In genomic region chr2:191170773-191171172, GRCh38 we compare ENCODE assay signal across 15 cellular contexts. TPM values are rescaled to one million over a fixed set of nuclear protein-coding genes. Genes with fewer than 3 reads are reported as not detected.
DNase-seq lines count a peak whose midpoint lies in the region; ATAC-seq and TF ChIP-seq lines count a peak whose summit lies in the region.
"Had no signal": no experiment of that assay in that cellular context is flagged by ENCODE, and none has a peak within 500 bp of the region (broad histone marks: within the 10 kb centered on the region; RNA-seq: fewer than 3 reads in every experiment).

No MANE protein-coding gene starts in this region.

- peaks cover 4% of the 10 kb centered on the region for H3K36me3 Mint-ChIP-seq in natural killer cell treated with Interleukin-12 subunit alpha and Interleukin-12 subunit beta and Interleukin-15 and Interleukin-18, amount 100 ng/mL, for 72 hours
- no peaks in the 10 kb centered on the region for H3K36me3 Mint-ChIP-seq in natural killer cell
- no peaks in the 10 kb centered on the region for H3K36me3 Mint-ChIP-seq in activated CD8-positive, alpha-beta T cell treated with anti-CD3 and anti-CD28 coated beads for 36 hours (ENCODE audit: low read depth)
- H3K36me3 Mint-ChIP-seq: memory B cell had no signal

- ATAC-seq in natural killer cell treated with Interleukin-12 subunit alpha and Interleukin-12 subunit beta and Interleukin-15 and Interleukin-18, amount 100 ng/mL, for 72 hours, result no peak
- ATAC-seq in natural killer cell, result no peak
- peak; percentile 61 for ATAC-seq in activated CD8-positive, alpha-beta T cell treated with anti-CD3 and anti-CD28 coated beads for 36 hours

- intact Hi-C loops in natural killer cell (cut with micrococcal nuclease), result no loop called here
- intact Hi-C loops in activated CD8-positive, alpha-beta T cell treated with anti-CD3 and anti-CD28 coated beads for 36 hours (cut with micrococcal nuclease), result no loop called here

- H3K4me1 Mint-ChIP-seq in natural killer cell treated with Interleukin-12 subunit alpha and Interleukin-12 subunit beta and Interleukin-15 and Interleukin-18, amount 100 ng/mL, for 72 hours (ENCODE audit: low read depth in 2 of 2), result peaks cover 35 to 40% of the 10 kb centered on the region in 2 donors
- H3K4me1 Mint-ChIP-seq in natural killer cell, result peaks cover 5 to 8% of the 10 kb centered on the region in 2 donors
- H3K4me1 Mint-ChIP-seq in activated CD8-positive, alpha-beta T cell treated with anti-CD3 and anti-CD28 coated beads for 36 hours (ENCODE audit: low read depth), result peaks cover 59% of the 10 kb centered on the region

- POLR2A ChIA-PET in activated CD8-positive, alpha-beta T cell treated with anti-CD3 and anti-CD28 coated beads for 36 hours (lab: Charles Lee), result interaction anchor here (0.7 to 1.6 kb wide), 4 partner anchors 10 to 328 kb away, joined by 3 to 4 read pairs (median 4); no protein-coding TSS in a partner anchor

- H3K9me3 Mint-ChIP-seq in natural killer cell treated with Interleukin-12 subunit alpha and Interleukin-12 subunit beta and Interleukin-15 and Interleukin-18, amount 100 ng/mL, for 72 hours, result no peaks in the 10 kb centered on the region
- H3K9me3 Mint-ChIP-seq in natural killer cell, result no peaks in the 10 kb centered on the region
- no peaks in the 10 kb centered on the region for H3K9me3 Mint-ChIP-seq in activated CD8-positive, alpha-beta T cell treated with anti-CD3 and anti-CD28 coated beads for 36 hours
- H3K9me3 Mint-ChIP-seq: memory B cell had no signal

- H3K4me3 Mint-ChIP-seq in natural killer cell treated with Interleukin-12 subunit alpha and Interleukin-12 subunit beta and Interleukin-15 and Interleukin-18, amount 100 ng/mL, for 72 hours, result peak overlapping the region; percentile 21
- H3K4me3 Mint-ChIP-seq in natural killer cell, result no peak overlapping the region
- no peak overlapping the region for H3K4me3 Mint-ChIP-seq in activated CD8-positive, alpha-beta T cell treated with anti-CD3 and anti-CD28 coated beads for 36 hours
- H3K4me3 Mint-ChIP-seq: memory B cell had no signal

- DNase-seq in natural killer cell treated with Interleukin-12 subunit alpha and Interleukin-12 subunit beta and Interleukin-15 and Interleukin-18, amount 100 ng/mL, for 72 hours (ENCODE audit: low spot score), result no peak
- DNase-seq in natural killer cell (no peak), iris pigment epithelial cell (ENCODE audit: low read depth) (peak; percentile 26), mesenteric fat pad (ENCODE audit: low spot score) (no peak), NCI-H526 treated with DMSO at 0.1 percent for 48 hours (lab: John Stamatoyannopoulos, UW) (no peak)
- no peak for DNase-seq in activated CD8-positive, alpha-beta T cell treated with anti-CD3 and anti-CD28 coated beads for 36 hours
- no peak for DNase-seq in activated CD8-positive, alpha-beta memory T cell treated with anti-CD3 and anti-CD28 coated beads, Interleukin-2, amount 50 U/mL, for 4 hours
- DNase-seq in effector CD4-positive, alpha-beta T cell, result no peak
- DNase-seq: amygdala, dermis blood vessel endothelial cell, NCI-H2171, nucleus accumbens, SJCRH30, spleen had no signal

- H3K27me3 Mint-ChIP-seq in natural killer cell treated with Interleukin-12 subunit alpha and Interleukin-12 subunit beta and Interleukin-15 and Interleukin-18, amount 100 ng/mL, for 72 hours, result no peaks in the 10 kb centered on the region
- peaks cover 5 to 11% of the 10 kb centered on the region in 2 donors for H3K27me3 Mint-ChIP-seq in natural killer cell (ENCODE audit: low read depth in 2 of 2)
- no peaks in the 10 kb centered on the region for H3K27me3 Mint-ChIP-seq in activated CD8-positive, alpha-beta T cell treated with anti-CD3 and anti-CD28 coated beads for 36 hours

- H3K27ac Mint-ChIP-seq in natural killer cell treated with Interleukin-12 subunit alpha and Interleukin-12 subunit beta and Interleukin-15 and Interleukin-18, amount 100 ng/mL, for 72 hours, result peak overlapping the region in 1 of 2 donors; percentile 73
- no peak overlapping the region for H3K27ac Mint-ChIP-seq in natural killer cell
- peak overlapping the region; percentile 40 for H3K27ac Mint-ChIP-seq in activated CD8-positive, alpha-beta T cell treated with anti-CD3 and anti-CD28 coated beads for 36 hours
- H3K27ac Mint-ChIP-seq: memory B cell had no signal

- CTCF ChIA-PET in activated CD8-positive, alpha-beta T cell treated with anti-CD3 and anti-CD28 coated beads for 36 hours (lab: Charles Lee), result interaction anchor here (0.7 to 17.8 kb wide), 13 partner anchors 12 to 825 kb away, joined by 3 to 643 read pairs (median 6); no protein-coding TSS in a partner anchor

- TF ChIP-seq CTCF in natural killer cell (IDR thresholded peaks at IDR 0.05), result no peak
- no peak for TF ChIP-seq CTCF in activated CD8-positive, alpha-beta T cell treated with anti-CD3 and anti-CD28 coated beads for 36 hours (IDR thresholded peaks at IDR 0.05)

RNA-seq across cellular contexts. Expression of gene STAT4, which starts 20.0 kb away (rescaled TPM):
- 100 to 1,000 TPM; 133 to 241 TPM for total RNA-seq in natural killer cell treated with Interleukin-12 subunit alpha and Interleukin-12 subunit beta and Interleukin-15 and Interleukin-18, amount 100 ng/mL, for 72 hours
- total RNA-seq in natural killer cell (100 to 1,000 TPM; 264 to 339 (median 304) TPM), mesenteric fat pad (4.1 TPM)
- 10 to 100 TPM; 70.8 to 72.2 TPM for total RNA-seq in activated CD8-positive, alpha-beta T cell treated with anti-CD3 and anti-CD28 coated beads for 36 hours

Comparison
In these comparisons a context has a peak if more than half of its experiments do, and no peak if none do; other contexts are left out.
1. RNA of gene STAT4, which starts 20.0 kb away (total RNA-seq): 264 to 339 TPM in natural killer cell, 133 to 241 TPM in natural killer cell treated with Interleukin-12 subunit alpha and Interleukin-12 subunit beta and Interleukin-15 and Interleukin-18, amount 100 ng/mL, for 72 hours and 70.8 to 72.2 TPM in activated CD8-positive, alpha-beta T cell treated with anti-CD3 and anti-CD28 coated beads for 36 hours; 4.1 TPM in mesenteric fat pad (single experiment); every median in the first group is over 10 times any median in the second.